8 cellular contexts compared by ENCODE assay signal in the genomic region with DNA sequence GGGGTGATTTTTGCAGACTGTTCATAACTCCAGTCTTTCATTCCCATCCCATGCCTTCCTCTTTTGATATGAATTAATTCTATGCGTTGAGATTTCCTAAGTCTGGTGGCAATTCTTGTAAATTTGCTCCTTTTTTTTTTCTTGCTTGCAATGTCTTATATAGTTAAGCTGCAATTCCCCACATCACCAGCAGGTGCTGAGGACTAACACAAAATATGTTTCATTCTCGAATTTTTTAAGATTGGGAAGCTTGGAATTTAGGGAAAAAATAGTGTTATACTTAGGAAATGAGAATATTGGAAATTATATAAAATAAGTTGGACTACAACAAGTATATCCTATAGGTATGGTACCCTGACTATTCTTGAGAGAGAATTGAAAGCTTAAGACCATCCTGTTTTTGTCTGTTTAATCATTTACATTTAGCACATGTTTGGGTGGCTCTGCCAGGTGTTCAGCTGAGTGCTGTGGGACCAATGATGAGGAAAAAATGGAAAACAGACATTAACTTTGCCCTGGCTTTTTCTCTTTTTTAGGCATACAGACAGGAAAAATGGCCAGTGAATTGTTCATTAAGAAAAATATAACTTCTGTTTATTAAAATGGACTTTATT. TPM values are rescaled to one million over a fixed set of nuclear protein-coding genes. Genes with fewer than 3 reads are reported as not detected.
DNase-seq lines count a peak whose midpoint lies in the region; ATAC-seq and TF ChIP-seq lines count a peak whose summit lies in the region.

No MANE protein-coding gene starts in this region.

- no peaks in the 10 kb centered on the region for H3K4me1 Mint-ChIP-seq in T-helper 17 cell
- H3K4me1 Mint-ChIP-seq in activated T-helper 2 cell treated with anti-CD3 and anti-CD28 coated beads, Interferon-gamma antibody, Interleukin-2, Interleukin-4, amounts not matched to agents 10 μg/mL and 5 μg/mL and 100 μg/mL, durations not matched to agents 14 hours and 24 hours and 36 hours (ENCODE audit: low read depth) = no peaks in the 10 kb centered on the region

- in situ Hi-C loops in mammary epithelial cell (cut with MboI; ENCODE audit: low sequenced_read_pairs in 2 of 2) = no loop called here

- dilution Hi-C loops in mammary epithelial cell (cut with HindIII; ENCODE audit: low sequenced_read_pairs) = no loop called here

- BruUV-seq in mammary epithelial cell (replicated peaks; lab: Mats Ljungman, UMichigan) = no TSS peak

- no peaks in the 10 kb centered on the region for H3K27me3 Mint-ChIP-seq in T-helper 17 cell
- H3K27me3 Mint-ChIP-seq in activated T-helper 2 cell treated with anti-CD3 and anti-CD28 coated beads, Interferon-gamma antibody, Interleukin-2, Interleukin-4, amounts not matched to agents 10 μg/mL and 5 μg/mL and 100 μg/mL, durations not matched to agents 14 hours and 24 hours and 36 hours (ENCODE audit: low read depth) = peaks cover 2% of the 10 kb centered on the region

- H3K4me2 ChIP-seq in KMS-11 (no peak overlapping the region), mammary epithelial cell (ENCODE audit: insufficient read depth, low read depth, low read length) (no peak overlapping the region), parathyroid adenoma (ENCODE audit: low read length) (no peak overlapping the region)

- intact Hi-C loops in mammary epithelial cell (cut with micrococcal nuclease) = no loop called here
- intact Hi-C loops in activated T-helper 2 cell treated with anti-CD3 and anti-CD28 coated beads, Interferon-gamma antibody, Interleukin-2, Interleukin-4, amounts not matched to agents 10 μg/mL and 5 μg/mL and 100 μg/mL, durations not matched to agents 14 hours and 24 hours and 36 hours (cut with micrococcal nuclease) = no loop called here

- no peaks in the 10 kb centered on the region for H3K4me1 ChIP-seq in KMS-11 (ENCODE audit: low read depth, poor library complexity, severe bottlenecking)
- no peaks in the 10 kb centered on the region for H3K4me1 ChIP-seq in mammary epithelial cell (ENCODE audit: insufficient read depth, low read length)
- no peaks in the 10 kb centered on the region for H3K4me1 ChIP-seq in parathyroid adenoma

- WGBS in mammary epithelial cell (ENCODE audit: low coverage, missing lambda C conversion rate) = 36% methylated on average over 2 of the region's 2 CpGs

- no peaks in the 10 kb centered on the region for H3K36me3 ChIP-seq in KMS-11 (ENCODE audit: insufficient read depth)
- H3K36me3 ChIP-seq in mammary epithelial cell (ENCODE audit: insufficient read depth, low read length) = no peaks in the 10 kb centered on the region
- H3K36me3 ChIP-seq in parathyroid adenoma (ENCODE audit: control insufficient read depth, insufficient read depth, low read length) = no peaks in the 10 kb centered on the region

- DNase-seq in NCI-H82 (lab: John Stamatoyannopoulos, UW) (peak; percentile 57), NCI-H82 treated with DMSO at 0.1 percent for 48 hours (lab: John Stamatoyannopoulos, UW; ENCODE audit: unreplicated experiment) (no peak), mammary epithelial cell (no peak), T-helper 17 cell (no peak), KG1 (lab: John Stamatoyannopoulos, UW) (no peak)
- no peak for DNase-seq in activated T-helper 2 cell treated with anti-CD3 and anti-CD28 coated beads, Interferon-gamma antibody, Interleukin-2, Interleukin-4, amounts not matched to agents 10 μg/mL and 5 μg/mL and 100 μg/mL, durations not matched to agents 14 hours and 24 hours and 36 hours (ENCODE audit: low spot score)

- no peak overlapping the region for H3K4me3 Mint-ChIP-seq in T-helper 17 cell
- H3K4me3 Mint-ChIP-seq in activated T-helper 2 cell treated with anti-CD3 and anti-CD28 coated beads, Interferon-gamma antibody, Interleukin-2, Interleukin-4, amounts not matched to agents 10 μg/mL and 5 μg/mL and 100 μg/mL, durations not matched to agents 14 hours and 24 hours and 36 hours (ENCODE audit: low read depth) = no peak overlapping the region

- H3K4me3 ChIP-seq in KMS-11 (IDR thresholded peaks at IDR 0.05; ENCODE audit: insufficient read depth, low read depth, low read length) (no peak overlapping the region), mammary epithelial cell (replicated peaks in 1 of 3; ENCODE audit: insufficient read depth in 1 of 3, low read depth in 2 of 3, low read length in 3 of 3) (no peak overlapping the region), parathyroid adenoma (ENCODE audit: low read depth, low read length) (no peak overlapping the region)

- no peaks in the 10 kb centered on the region for H4K20me1 ChIP-seq in KMS-11 (ENCODE audit: insufficient read depth)
- H4K20me1 ChIP-seq in mammary epithelial cell (ENCODE audit: insufficient read depth, low read length) = no peaks in the 10 kb centered on the region

- no peaks in the 10 kb centered on the region for H3K9me3 Mint-ChIP-seq in activated T-helper 2 cell treated with anti-CD3 and anti-CD28 coated beads, Interferon-gamma antibody, Interleukin-2, Interleukin-4, amounts not matched to agents 10 μg/mL and 5 μg/mL and 100 μg/mL, durations not matched to agents 14 hours and 24 hours and 36 hours

- CTCF ChIA-PET in mammary epithelial cell (lab: Charles Lee; ENCODE audit: low non-redundant PET) = interaction anchor here (0.6 to 0.7 kb wide), 3 partner anchors 36 to 599 kb away, joined by 3 to 4 read pairs (median 4); no protein-coding TSS in a partner anchor

- no peak overlapping the region for H3K27ac Mint-ChIP-seq in T-helper 17 cell
- H3K27ac Mint-ChIP-seq in activated T-helper 2 cell treated with anti-CD3 and anti-CD28 coated beads, Interferon-gamma antibody, Interleukin-2, Interleukin-4, amounts not matched to agents 10 μg/mL and 5 μg/mL and 100 μg/mL, durations not matched to agents 14 hours and 24 hours and 36 hours = no peak overlapping the region

- no peaks in the 10 kb centered on the region for H3K27me3 ChIP-seq in KMS-11 (ENCODE audit: insufficient read depth, low read depth)
- no peaks in the 10 kb centered on the region for H3K27me3 ChIP-seq in mammary epithelial cell (ENCODE audit: insufficient read depth, low read length)
- H3K27me3 ChIP-seq in parathyroid adenoma (ENCODE audit: control insufficient read depth, insufficient read depth, low read length) = no peaks in the 10 kb centered on the region

- H3K79me2 ChIP-seq in KMS-11 (ENCODE audit: insufficient read depth, low read depth) (no peaks in the 10 kb centered on the region), mammary epithelial cell (ENCODE audit: insufficient read depth, low read length) (no peaks in the 10 kb centered on the region), parathyroid adenoma (no peaks in the 10 kb centered on the region)

- H3K27ac ChIP-seq in KMS-11 (no peak overlapping the region), mammary epithelial cell (ENCODE audit: insufficient read depth, low read depth, low read length) (no peak overlapping the region), parathyroid adenoma (no peak overlapping the region)

- ATAC-seq in T-helper 17 cell = no peak

- H3K9me3 ChIP-seq in mammary epithelial cell (replicated peaks; ENCODE audit: insufficient read depth, low read length) (no peaks in the 10 kb centered on the region), parathyroid adenoma (ENCODE audit: control insufficient read depth, low read length) (no peaks in the 10 kb centered on the region), T-helper 17 cell (ENCODE audit: control insufficient read depth, low read length, poor library complexity, severe bottlenecking) (no peaks in the 10 kb centered on the region)

- H3K9ac ChIP-seq in KMS-11 (no peak overlapping the region), mammary epithelial cell (ENCODE audit: insufficient read depth, low read length) (no peak overlapping the region), parathyroid adenoma (no peak overlapping the region)

- TF ChIP-seq CTCF in KMS-11 (conservative IDR thresholded peaks at IDR 0.05; ENCODE audit: low read depth, low read length) (peak; percentile 70), mammary epithelial cell (conservative IDR thresholded peaks at IDR 0.05 in 1 of 2, IDR thresholded peaks at IDR 0.05 in 1 of 2; ENCODE audit: extremely low read depth in 1 of 2, insufficient read depth in 1 of 2, low read depth in 1 of 2, low read length in 2 of 2) (peak; percentile 68 to 83), parathyroid adenoma (IDR thresholded peaks at IDR 0.05) (peak; percentile 49)

- H2AFZ ChIP-seq in KMS-11 (ENCODE audit: low read depth) (no peak overlapping the region), mammary epithelial cell (ENCODE audit: low read depth, low read length) (no peak overlapping the region), parathyroid adenoma (no peak overlapping the region)

- H3K36me3 Mint-ChIP-seq in T-helper 17 cell (ENCODE audit: low read depth) = no peaks in the 10 kb centered on the region
- no peaks in the 10 kb centered on the region for H3K36me3 Mint-ChIP-seq in activated T-helper 2 cell treated with anti-CD3 and anti-CD28 coated beads, Interferon-gamma antibody, Interleukin-2, Interleukin-4, amounts not matched to agents 10 μg/mL and 5 μg/mL and 100 μg/mL, durations not matched to agents 14 hours and 24 hours and 36 hours (ENCODE audit: low read depth)

RNA-seq across cellular contexts. Expression of gene AFF2, which starts 30.2 kb away (rescaled TPM):
- total RNA-seq in mammary epithelial cell (10 to 100 TPM in 1 of 2 donors, 1 to 10 TPM in 1; 1.8 to 22.3 TPM), T-helper 17 cell (under 1 TPM; 0.31 to 0.90 TPM)
- 0.14 TPM for polyA plus RNA-seq in mammary epithelial cell
- not detected for polyA minus RNA-seq in mammary epithelial cell
- total RNA-seq in activated T-helper 2 cell treated with anti-CD3 and anti-CD28 coated beads, Interferon-gamma antibody, Interleukin-2, Interleukin-4, amounts not matched to agents 10 μg/mL and 5 μg/mL and 100 μg/mL, durations not matched to agents 14 hours and 24 hours and 36 hours = 3.2 and 3.3 TPM in 2 replicates
